In the genomic region with DNA sequence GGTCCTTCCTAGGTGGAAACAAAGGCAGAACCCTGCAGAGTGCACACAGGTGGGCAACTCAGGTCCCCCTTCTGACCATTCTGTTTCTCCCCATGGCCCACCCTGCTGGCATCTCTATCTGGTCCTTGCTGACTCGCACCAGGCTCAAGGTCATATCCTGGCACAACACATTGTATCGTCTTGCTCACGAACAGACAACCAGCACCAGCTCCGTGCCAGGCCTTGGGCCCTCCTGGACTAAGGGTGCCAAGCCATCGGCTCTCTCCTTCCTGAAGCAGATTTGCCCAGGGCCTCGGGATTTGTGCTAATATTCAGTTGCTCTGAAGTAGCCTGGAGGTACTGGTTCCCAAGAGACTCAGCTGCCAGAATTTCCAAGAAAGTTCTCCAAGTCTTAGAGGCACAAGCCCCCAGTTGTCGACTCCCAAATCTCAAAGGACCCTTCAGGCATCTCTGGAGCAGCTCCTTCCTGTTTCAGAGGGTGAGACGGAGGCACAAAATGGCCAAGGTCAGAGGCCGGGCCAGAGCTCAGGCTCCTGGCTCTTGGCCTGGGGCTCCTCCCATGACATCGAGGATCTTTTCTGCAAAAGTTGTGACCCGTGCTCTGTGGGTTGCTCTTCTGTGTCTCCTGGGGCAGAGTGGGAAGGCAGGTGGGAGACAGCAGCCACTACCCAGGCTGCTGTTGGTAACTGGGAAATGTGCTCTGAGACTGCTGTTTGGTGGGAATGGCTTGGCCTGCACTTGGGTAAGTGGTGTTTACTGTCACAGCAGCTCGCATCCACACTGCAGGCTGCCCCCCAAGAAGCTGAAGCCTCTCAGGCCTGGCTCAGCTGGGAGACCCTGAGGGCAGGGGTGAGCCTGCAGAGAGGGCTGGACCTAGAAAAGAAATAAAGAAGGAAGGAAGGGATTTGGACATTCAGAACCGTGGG, we compare ENCODE assay signal across 1 cellular context.
TF ChIP-seq lines count a peak whose summit lies in the region.

No MANE protein-coding gene starts in this region.

TF ChIP-seq in WTC11, 78 proteins besides CTCF, POLR2A, EP300 and RAD21:
- TF ChIP-seq, protein P1, sequence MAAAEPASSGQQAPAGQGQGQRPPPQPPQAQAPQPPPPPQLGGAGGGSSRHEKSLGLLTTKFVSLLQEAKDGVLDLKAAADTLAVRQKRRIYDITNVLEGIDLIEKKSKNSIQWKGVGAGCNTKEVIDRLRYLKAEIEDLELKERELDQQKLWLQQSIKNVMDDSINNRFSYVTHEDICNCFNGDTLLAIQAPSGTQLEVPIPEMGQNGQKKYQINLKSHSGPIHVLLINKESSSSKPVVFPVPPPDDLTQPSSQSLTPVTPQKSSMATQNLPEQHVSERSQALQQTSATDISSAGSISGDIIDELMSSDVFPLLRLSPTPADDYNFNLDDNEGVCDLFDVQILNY (CRISPR knock-in tag; IDR thresholded peaks at IDR 0.05), result no peak
- TF ChIP-seq, protein P2, sequence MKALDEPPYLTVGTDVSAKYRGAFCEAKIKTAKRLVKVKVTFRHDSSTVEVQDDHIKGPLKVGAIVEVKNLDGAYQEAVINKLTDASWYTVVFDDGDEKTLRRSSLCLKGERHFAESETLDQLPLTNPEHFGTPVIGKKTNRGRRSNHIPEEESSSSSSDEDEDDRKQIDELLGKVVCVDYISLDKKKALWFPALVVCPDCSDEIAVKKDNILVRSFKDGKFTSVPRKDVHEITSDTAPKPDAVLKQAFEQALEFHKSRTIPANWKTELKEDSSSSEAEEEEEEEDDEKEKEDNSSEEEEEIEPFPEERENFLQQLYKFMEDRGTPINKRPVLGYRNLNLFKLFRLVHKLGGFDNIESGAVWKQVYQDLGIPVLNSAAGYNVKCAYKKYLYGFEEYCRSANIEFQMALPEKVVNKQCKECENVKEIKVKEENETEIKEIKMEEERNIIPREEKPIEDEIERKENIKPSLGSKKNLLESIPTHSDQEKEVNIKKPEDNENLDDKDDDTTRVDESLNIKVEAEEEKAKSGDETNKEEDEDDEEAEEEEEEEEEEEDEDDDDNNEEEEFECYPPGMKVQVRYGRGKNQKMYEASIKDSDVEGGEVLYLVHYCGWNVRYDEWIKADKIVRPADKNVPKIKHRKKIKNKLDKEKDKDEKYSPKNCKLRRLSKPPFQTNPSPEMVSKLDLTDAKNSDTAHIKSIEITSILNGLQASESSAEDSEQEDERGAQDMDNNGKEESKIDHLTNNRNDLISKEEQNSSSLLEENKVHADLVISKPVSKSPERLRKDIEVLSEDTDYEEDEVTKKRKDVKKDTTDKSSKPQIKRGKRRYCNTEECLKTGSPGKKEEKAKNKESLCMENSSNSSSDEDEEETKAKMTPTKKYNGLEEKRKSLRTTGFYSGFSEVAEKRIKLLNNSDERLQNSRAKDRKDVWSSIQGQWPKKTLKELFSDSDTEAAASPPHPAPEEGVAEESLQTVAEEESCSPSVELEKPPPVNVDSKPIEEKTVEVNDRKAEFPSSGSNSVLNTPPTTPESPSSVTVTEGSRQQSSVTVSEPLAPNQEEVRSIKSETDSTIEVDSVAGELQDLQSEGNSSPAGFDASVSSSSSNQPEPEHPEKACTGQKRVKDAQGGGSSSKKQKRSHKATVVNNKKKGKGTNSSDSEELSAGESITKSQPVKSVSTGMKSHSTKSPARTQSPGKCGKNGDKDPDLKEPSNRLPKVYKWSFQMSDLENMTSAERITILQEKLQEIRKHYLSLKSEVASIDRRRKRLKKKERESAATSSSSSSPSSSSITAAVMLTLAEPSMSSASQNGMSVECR (CRISPR knock-in tag; IDR thresholded peaks at IDR 0.05; ENCODE audit: borderline replicate concordance), result no peak
- TF ChIP-seq NFATC4 (CRISPR knock-in tag; IDR thresholded peaks at IDR 0.05) (no peak), SOX15 (CRISPR knock-in tag; IDR thresholded peaks at IDR 0.05) (no peak), NFE2L1 (CRISPR knock-in tag; IDR thresholded peaks at IDR 0.05) (no peak)
- TF ChIP-seq, protein P3, sequence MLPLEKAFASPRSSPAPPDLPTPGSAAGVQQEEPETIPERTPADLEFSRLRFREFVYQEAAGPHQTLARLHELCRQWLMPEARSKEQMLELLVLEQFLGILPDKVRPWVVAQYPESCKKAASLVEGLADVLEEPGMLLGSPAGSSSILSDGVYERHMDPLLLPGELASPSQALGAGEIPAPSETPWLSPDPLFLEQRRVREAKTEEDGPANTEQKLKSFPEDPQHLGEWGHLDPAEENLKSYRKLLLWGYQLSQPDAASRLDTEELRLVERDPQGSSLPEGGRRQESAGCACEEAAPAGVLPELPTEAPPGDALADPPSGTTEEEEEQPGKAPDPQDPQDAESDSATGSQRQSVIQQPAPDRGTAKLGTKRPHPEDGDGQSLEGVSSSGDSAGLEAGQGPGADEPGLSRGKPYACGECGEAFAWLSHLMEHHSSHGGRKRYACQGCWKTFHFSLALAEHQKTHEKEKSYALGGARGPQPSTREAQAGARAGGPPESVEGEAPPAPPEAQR (CRISPR knock-in tag; IDR thresholded peaks at IDR 0.05), result no peak
- TF ChIP-seq, protein P4, sequence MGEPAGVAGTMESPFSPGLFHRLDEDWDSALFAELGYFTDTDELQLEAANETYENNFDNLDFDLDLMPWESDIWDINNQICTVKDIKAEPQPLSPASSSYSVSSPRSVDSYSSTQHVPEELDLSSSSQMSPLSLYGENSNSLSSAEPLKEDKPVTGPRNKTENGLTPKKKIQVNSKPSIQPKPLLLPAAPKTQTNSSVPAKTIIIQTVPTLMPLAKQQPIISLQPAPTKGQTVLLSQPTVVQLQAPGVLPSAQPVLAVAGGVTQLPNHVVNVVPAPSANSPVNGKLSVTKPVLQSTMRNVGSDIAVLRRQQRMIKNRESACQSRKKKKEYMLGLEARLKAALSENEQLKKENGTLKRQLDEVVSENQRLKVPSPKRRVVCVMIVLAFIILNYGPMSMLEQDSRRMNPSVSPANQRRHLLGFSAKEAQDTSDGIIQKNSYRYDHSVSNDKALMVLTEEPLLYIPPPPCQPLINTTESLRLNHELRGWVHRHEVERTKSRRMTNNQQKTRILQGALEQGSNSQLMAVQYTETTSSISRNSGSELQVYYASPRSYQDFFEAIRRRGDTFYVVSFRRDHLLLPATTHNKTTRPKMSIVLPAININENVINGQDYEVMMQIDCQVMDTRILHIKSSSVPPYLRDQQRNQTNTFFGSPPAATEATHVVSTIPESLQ (CRISPR knock-in tag; IDR thresholded peaks at IDR 0.05), result no peak
- TF ChIP-seq, protein P5, sequence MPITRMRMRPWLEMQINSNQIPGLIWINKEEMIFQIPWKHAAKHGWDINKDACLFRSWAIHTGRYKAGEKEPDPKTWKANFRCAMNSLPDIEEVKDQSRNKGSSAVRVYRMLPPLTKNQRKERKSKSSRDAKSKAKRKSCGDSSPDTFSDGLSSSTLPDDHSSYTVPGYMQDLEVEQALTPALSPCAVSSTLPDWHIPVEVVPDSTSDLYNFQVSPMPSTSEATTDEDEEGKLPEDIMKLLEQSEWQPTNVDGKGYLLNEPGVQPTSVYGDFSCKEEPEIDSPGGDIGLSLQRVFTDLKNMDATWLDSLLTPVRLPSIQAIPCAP (CRISPR knock-in tag; IDR thresholded peaks at IDR 0.05), result no peak
- TF ChIP-seq, protein P6, sequence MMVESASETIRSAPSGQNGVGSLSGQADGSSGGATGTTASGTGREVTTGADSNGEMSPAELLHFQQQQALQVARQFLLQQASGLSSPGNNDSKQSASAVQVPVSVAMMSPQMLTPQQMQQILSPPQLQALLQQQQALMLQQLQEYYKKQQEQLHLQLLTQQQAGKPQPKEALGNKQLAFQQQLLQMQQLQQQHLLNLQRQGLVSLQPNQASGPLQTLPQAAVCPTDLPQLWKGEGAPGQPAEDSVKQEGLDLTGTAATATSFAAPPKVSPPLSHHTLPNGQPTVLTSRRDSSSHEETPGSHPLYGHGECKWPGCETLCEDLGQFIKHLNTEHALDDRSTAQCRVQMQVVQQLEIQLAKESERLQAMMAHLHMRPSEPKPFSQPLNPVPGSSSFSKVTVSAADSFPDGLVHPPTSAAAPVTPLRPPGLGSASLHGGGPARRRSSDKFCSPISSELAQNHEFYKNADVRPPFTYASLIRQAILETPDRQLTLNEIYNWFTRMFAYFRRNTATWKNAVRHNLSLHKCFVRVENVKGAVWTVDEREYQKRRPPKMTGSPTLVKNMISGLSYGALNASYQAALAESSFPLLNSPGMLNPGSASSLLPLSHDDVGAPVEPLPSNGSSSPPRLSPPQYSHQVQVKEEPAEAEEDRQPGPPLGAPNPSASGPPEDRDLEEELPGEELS (CRISPR knock-in tag; IDR thresholded peaks at IDR 0.05), result no peak
- TF ChIP-seq, protein P7, sequence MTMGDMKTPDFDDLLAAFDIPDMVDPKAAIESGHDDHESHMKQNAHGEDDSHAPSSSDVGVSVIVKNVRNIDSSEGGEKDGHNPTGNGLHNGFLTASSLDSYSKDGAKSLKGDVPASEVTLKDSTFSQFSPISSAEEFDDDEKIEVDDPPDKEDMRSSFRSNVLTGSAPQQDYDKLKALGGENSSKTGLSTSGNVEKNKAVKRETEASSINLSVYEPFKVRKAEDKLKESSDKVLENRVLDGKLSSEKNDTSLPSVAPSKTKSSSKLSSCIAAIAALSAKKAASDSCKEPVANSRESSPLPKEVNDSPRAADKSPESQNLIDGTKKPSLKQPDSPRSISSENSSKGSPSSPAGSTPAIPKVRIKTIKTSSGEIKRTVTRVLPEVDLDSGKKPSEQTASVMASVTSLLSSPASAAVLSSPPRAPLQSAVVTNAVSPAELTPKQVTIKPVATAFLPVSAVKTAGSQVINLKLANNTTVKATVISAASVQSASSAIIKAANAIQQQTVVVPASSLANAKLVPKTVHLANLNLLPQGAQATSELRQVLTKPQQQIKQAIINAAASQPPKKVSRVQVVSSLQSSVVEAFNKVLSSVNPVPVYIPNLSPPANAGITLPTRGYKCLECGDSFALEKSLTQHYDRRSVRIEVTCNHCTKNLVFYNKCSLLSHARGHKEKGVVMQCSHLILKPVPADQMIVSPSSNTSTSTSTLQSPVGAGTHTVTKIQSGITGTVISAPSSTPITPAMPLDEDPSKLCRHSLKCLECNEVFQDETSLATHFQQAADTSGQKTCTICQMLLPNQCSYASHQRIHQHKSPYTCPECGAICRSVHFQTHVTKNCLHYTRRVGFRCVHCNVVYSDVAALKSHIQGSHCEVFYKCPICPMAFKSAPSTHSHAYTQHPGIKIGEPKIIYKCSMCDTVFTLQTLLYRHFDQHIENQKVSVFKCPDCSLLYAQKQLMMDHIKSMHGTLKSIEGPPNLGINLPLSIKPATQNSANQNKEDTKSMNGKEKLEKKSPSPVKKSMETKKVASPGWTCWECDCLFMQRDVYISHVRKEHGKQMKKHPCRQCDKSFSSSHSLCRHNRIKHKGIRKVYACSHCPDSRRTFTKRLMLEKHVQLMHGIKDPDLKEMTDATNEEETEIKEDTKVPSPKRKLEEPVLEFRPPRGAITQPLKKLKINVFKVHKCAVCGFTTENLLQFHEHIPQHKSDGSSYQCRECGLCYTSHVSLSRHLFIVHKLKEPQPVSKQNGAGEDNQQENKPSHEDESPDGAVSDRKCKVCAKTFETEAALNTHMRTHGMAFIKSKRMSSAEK (CRISPR knock-in tag; IDR thresholded peaks at IDR 0.05; ENCODE audit: borderline replicate concordance), result no peak
- TF ChIP-seq, protein P8, sequence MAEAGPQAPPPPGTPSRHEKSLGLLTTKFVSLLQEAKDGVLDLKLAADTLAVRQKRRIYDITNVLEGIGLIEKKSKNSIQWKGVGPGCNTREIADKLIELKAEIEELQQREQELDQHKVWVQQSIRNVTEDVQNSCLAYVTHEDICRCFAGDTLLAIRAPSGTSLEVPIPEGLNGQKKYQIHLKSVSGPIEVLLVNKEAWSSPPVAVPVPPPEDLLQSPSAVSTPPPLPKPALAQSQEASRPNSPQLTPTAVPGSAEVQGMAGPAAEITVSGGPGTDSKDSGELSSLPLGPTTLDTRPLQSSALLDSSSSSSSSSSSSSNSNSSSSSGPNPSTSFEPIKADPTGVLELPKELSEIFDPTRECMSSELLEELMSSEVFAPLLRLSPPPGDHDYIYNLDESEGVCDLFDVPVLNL (CRISPR knock-in tag; IDR thresholded peaks at IDR 0.05; ENCODE audit: borderline replicate concordance, low read depth), result no peak
TF ChIP-seq in WTC11: peak in this region for 0.
